33 cellular contexts compared by ENCODE assay signal in the genomic region with DNA sequence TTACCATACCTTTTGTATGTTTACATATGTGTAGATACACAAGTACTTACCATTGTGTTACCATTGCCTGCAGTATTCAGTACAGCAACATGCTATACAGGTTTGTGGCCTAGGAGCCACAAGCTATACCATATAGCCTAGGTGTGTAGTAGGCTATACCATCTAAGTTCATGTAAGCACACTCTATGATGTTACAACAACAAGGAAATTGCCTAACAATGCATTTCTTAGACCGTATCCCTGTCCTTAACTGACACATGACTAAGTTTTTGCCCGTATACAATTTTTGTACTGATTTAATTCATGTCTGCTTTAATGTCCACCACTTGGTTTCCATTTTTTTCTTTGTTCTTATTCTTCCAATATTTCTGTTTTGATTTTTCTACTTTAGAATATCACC.
"Had no signal": no experiment of that assay in that cellular context is flagged by ENCODE, and none has a peak within 500 bp of the region (broad histone marks: within the 10 kb centered on the region; RNA-seq: fewer than 3 reads in every experiment).

No MANE protein-coding gene starts in this region.

- ATAC-seq: activated CD4-positive, CD25-positive, alpha-beta regulatory T cell treated with anti-CD3 and anti-CD28 coated beads, Interleukin-2, amount 50 U/mL, for 24 hours; effector memory CD8-positive, alpha-beta T cell; foreskin keratinocyte; heart left ventricle; left lung; lower lobe of right lung; naive thymus-derived CD8-positive, alpha-beta T cell; psoas muscle; stimulated activated naive B cell treated with anti-CD40 and anti-IgM and Interleukin-4, amounts not matched to agents 10 μg/mL and 1 μg/mL and 100 μg/mL, for 72 hours had no signal

- H3K4me1 Mint-ChIP-seq: activated naive CD4-positive, alpha-beta T cell treated with anti-CD3 and anti-CD28 coated beads, Interleukin-2, amount 10 ng/mL, durations not matched to agents 7 days and 5 days; activated naive CD8-positive, alpha-beta T cell treated with anti-CD3 and anti-CD28 coated beads, Interleukin-2, amount 10 ng/mL, durations not matched to agents 7 days and 5 days; immature natural killer cell had no signal

- H3K27ac ChIP-seq: brain microvascular endothelial cell, foreskin keratinocyte, heart left ventricle, left lung, lower lobe of right lung, parathyroid adenoma, psoas muscle, sigmoid colon, stomach, thyroid gland, WERI-Rb-1 had no signal

- H2AFZ ChIP-seq: parathyroid adenoma had no signal

- H3K27me3 Mint-ChIP-seq: naive thymus-derived CD8-positive, alpha-beta T cell; stimulated activated naive B cell treated with anti-CD40 and anti-IgM and Interleukin-4, amounts not matched to agents 10 μg/mL and 1 μg/mL and 100 μg/mL, for 72 hours had no signal

- H3K27ac Mint-ChIP-seq: activated naive CD4-positive, alpha-beta T cell treated with anti-CD3 and anti-CD28 coated beads, Interleukin-2, amount 10 ng/mL, durations not matched to agents 7 days and 5 days; activated naive CD8-positive, alpha-beta T cell treated with anti-CD3 and anti-CD28 coated beads, Interleukin-2, amount 10 ng/mL, durations not matched to agents 7 days and 5 days; activated T-helper 1 cell treated with anti-CD3 and anti-CD28 coated beads, Interleukin-12 subunit alpha, Interleukin-12 subunit beta, Interleukin-2, Interleukin-4 antibody, amounts not matched to agents 30 ng/mL and 10 ng/mL and 1 ng/mL, durations not matched to agents 14 hours and 24 hours and 36 hours; effector memory CD8-positive, alpha-beta T cell; immature natural killer cell; naive thymus-derived CD8-positive, alpha-beta T cell; stimulated activated naive B cell treated with anti-CD40 and anti-IgM and Interleukin-4, amounts not matched to agents 10 μg/mL and 1 μg/mL and 100 μg/mL, for 72 hours had no signal

- H3K9me3 ChIP-seq: heart left ventricle, left lung, lower lobe of right lung, psoas muscle, sigmoid colon, stomach, thyroid gland had no signal

- H3K27me3 ChIP-seq: brain microvascular endothelial cell, foreskin keratinocyte, heart left ventricle, left lung, sigmoid colon, stomach, thyroid gland had no signal

- H3K4me1 ChIP-seq: foreskin keratinocyte, parathyroid adenoma had no signal

- H3K9ac ChIP-seq: parathyroid adenoma had no signal

- H3K36me3 ChIP-seq: brain microvascular endothelial cell, heart left ventricle, left lung, lower lobe of right lung, sigmoid colon, stomach, thyroid gland, WERI-Rb-1 had no signal

- H3K4me3 Mint-ChIP-seq: activated naive CD4-positive, alpha-beta T cell treated with anti-CD3 and anti-CD28 coated beads, Interleukin-2, amount 10 ng/mL, durations not matched to agents 7 days and 5 days; activated naive CD8-positive, alpha-beta T cell treated with anti-CD3 and anti-CD28 coated beads, Interleukin-2, amount 10 ng/mL, durations not matched to agents 7 days and 5 days; activated T-helper 1 cell treated with anti-CD3 and anti-CD28 coated beads, Interleukin-12 subunit alpha, Interleukin-12 subunit beta, Interleukin-2, Interleukin-4 antibody, amounts not matched to agents 30 ng/mL and 10 ng/mL and 1 ng/mL, durations not matched to agents 14 hours and 24 hours and 36 hours; effector memory CD8-positive, alpha-beta T cell; immature natural killer cell; naive thymus-derived CD8-positive, alpha-beta T cell; neural crest cell; stimulated activated naive B cell treated with anti-CD40 and anti-IgM and Interleukin-4, amounts not matched to agents 10 μg/mL and 1 μg/mL and 100 μg/mL, for 72 hours had no signal

- H3K4me3 ChIP-seq: heart left ventricle, left lung, lower lobe of right lung, psoas muscle, sigmoid colon, stomach, thyroid gland had no signal

- H3K36me3 Mint-ChIP-seq: activated naive CD4-positive, alpha-beta T cell treated with anti-CD3 and anti-CD28 coated beads, Interleukin-2, amount 10 ng/mL, durations not matched to agents 7 days and 5 days; naive thymus-derived CD8-positive, alpha-beta T cell had no signal

- H3K9me3 Mint-ChIP-seq: activated naive CD4-positive, alpha-beta T cell treated with anti-CD3 and anti-CD28 coated beads, Interleukin-2, amount 10 ng/mL, durations not matched to agents 7 days and 5 days; activated naive CD8-positive, alpha-beta T cell treated with anti-CD3 and anti-CD28 coated beads, Interleukin-2, amount 10 ng/mL, durations not matched to agents 7 days and 5 days; activated T-helper 1 cell treated with anti-CD3 and anti-CD28 coated beads, Interleukin-12 subunit alpha, Interleukin-12 subunit beta, Interleukin-2, Interleukin-4 antibody, amounts not matched to agents 30 ng/mL and 10 ng/mL and 1 ng/mL, durations not matched to agents 14 hours and 24 hours and 36 hours; effector memory CD8-positive, alpha-beta T cell; immature natural killer cell; naive thymus-derived CD8-positive, alpha-beta T cell; neural crest cell; stimulated activated naive B cell treated with anti-CD40 and anti-IgM and Interleukin-4, amounts not matched to agents 10 μg/mL and 1 μg/mL and 100 μg/mL, for 72 hours had no signal

- DNase-seq: activated CD4-positive, alpha-beta T cell treated with anti-CD3 and anti-CD28 coated beads for 48 hours; activated CD4-positive, alpha-beta T cell treated with anti-CD3 and anti-CD28 coated beads, Interleukin-2, amount 50 U/mL, for 48 hours; activated CD8-positive, alpha-beta memory T cell treated with anti-CD3 and anti-CD28 coated beads, Interleukin-2, amount 50 U/mL, for 4 hours; activated effector memory CD4-positive, alpha-beta T cell treated with anti-CD3 and anti-CD28 coated beads, Interleukin-2, amount 50 U/mL, for 16 hours; activated naive CD4-positive, alpha-beta T cell treated with anti-CD3 and anti-CD28 coated beads, Interleukin-2, amount 10 ng/mL, durations not matched to agents 7 days and 5 days; activated naive CD8-positive, alpha-beta T cell treated with anti-CD3 and anti-CD28 coated beads, Interleukin-2, amount 10 ng/mL, durations not matched to agents 7 days and 5 days; activated T-cell treated with anti-CD3 and anti-CD28 coated beads, Interleukin-2, amount 50 U/mL, for 1 hour; amniotic stem cell; brain microvascular endothelial cell; caudate nucleus; cortex of kidney; effector memory CD8-positive, alpha-beta T cell; foreskin keratinocyte; heart left ventricle; hypothalamus; immature natural killer cell; left lung; lower lobe of right lung; naive thymus-derived CD8-positive, alpha-beta T cell; occipital lobe; psoas muscle; sigmoid colon; small intestine; stimulated activated CD4-positive, alpha-beta T cell treated with anti-CD3 and anti-CD28 coated beads, Interleukin-15, amount 100 ng/mL, for 24 hours; stimulated activated CD4-positive, alpha-beta T cell treated with anti-CD3 and anti-CD28 coated beads, Interleukin-2, amount 100 ng/mL, for 24 hours; stimulated activated naive B cell treated with anti-CD40 and anti-IgM and Interleukin-4, amounts not matched to agents 10 μg/mL and 1 μg/mL and 100 μg/mL, for 72 hours; stomach; thyroid gland; WERI-Rb-1 had no signal
